21 cellular contexts compared by ENCODE assay signal in the genomic region with DNA sequence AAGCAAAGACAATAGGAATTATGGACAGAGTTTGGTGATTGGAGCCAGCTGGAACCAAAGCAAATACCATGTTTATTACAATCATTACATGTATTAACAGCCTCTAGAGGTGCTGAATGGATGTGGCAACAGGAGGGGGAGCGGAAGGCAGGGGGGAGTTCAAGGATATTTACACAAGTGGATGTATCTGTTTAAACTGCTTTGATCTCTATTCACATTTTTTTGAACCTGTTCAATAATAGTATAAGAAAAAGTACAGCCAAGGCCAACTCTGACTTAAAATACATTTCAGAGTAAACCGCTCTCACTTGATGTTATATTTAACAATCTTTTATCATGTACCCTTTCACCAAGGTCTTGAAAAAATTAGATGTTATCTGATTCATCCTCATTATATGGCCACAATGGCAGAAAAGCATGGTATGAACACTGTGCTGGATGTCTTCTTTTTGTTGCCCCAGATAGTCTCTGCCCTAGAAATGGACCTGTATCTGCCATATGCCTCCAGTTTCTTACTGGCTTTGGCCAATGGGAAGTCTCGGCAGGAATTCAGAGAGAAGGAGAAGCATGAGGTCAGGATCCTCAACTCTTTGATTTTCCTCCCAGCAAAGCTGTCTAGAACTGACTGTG.
DNase-seq lines count a peak whose midpoint lies in the region; ATAC-seq, FAIRE-seq and TF ChIP-seq lines count a peak whose summit lies in the region.
"Had no signal": no experiment of that assay in that cellular context is flagged by ENCODE, and none has a peak within 500 bp of the region (broad histone marks: within the 10 kb centered on the region; RNA-seq: fewer than 3 reads in every experiment).

No MANE protein-coding gene starts in this region.

- H3K27me3 Mint-ChIP-seq in activated naive CD4-positive, alpha-beta T cell treated with anti-CD3 and anti-CD28 coated beads, Interleukin-2, amount 10 ng/mL, durations not matched to agents 7 days and 5 days: no peaks in the 10 kb centered on the region
- no peaks in the 10 kb centered on the region for H3K27me3 Mint-ChIP-seq in activated CD4-positive, alpha-beta memory T cell treated with anti-CD3 and anti-CD28 coated beads, Interleukin-2, amount 10 ng/mL, durations not matched to agents 7 days and 5 days
- H3K27me3 Mint-ChIP-seq in CD4-positive, alpha-beta T cell: no peaks in the 10 kb centered on the region
- H3K27me3 Mint-ChIP-seq: CD8-positive, alpha-beta memory T cell; stimulated activated naive B cell treated with anti-CD40 and anti-IgM and Interleukin-4, amounts not matched to agents 10 μg/mL and 1 μg/mL and 100 μg/mL, for 72 hours had no signal

- H3K4me1 Mint-ChIP-seq in activated naive CD4-positive, alpha-beta T cell treated with anti-CD3 and anti-CD28 coated beads, Interleukin-2, amount 10 ng/mL, durations not matched to agents 7 days and 5 days: peaks cover 55% of the 10 kb centered on the region
- H3K4me1 Mint-ChIP-seq in activated CD4-positive, alpha-beta memory T cell treated with anti-CD3 and anti-CD28 coated beads, Interleukin-2, amount 10 ng/mL, durations not matched to agents 7 days and 5 days: peaks cover 53% of the 10 kb centered on the region
- peaks cover 35% of the 10 kb centered on the region for H3K4me1 Mint-ChIP-seq in CD4-positive, alpha-beta T cell (ENCODE audit: low read depth)

- ATAC-seq in pancreas: peak in 3 of 4 donors; percentile 47 to 84 (median 54)
- no peak for ATAC-seq in sciatic nerve
- no peak for ATAC-seq in CD4-positive, alpha-beta T cell (ENCODE audit: poor library complexity)
- ATAC-seq: stimulated activated naive B cell treated with anti-CD40 and anti-IgM and Interleukin-4, amounts not matched to agents 10 μg/mL and 1 μg/mL and 100 μg/mL, for 72 hours had no signal

- intact Hi-C loops in pancreas (cut with DNase I): no loop called here
- intact Hi-C loops in sciatic nerve (cut with DNase I): no loop called here
- intact Hi-C loops in CD4-positive, alpha-beta T cell (cut with DNase I, micrococcal nuclease): no loop called here

- peaks cover 9% of the 10 kb centered on the region for H3K9me3 Mint-ChIP-seq in activated naive CD4-positive, alpha-beta T cell treated with anti-CD3 and anti-CD28 coated beads, Interleukin-2, amount 10 ng/mL, durations not matched to agents 7 days and 5 days
- H3K9me3 Mint-ChIP-seq in activated CD4-positive, alpha-beta memory T cell treated with anti-CD3 and anti-CD28 coated beads, Interleukin-2, amount 10 ng/mL, durations not matched to agents 7 days and 5 days: peaks cover 10% of the 10 kb centered on the region
- H3K9me3 Mint-ChIP-seq in CD4-positive, alpha-beta T cell: no peaks in the 10 kb centered on the region
- H3K9me3 Mint-ChIP-seq: CD8-positive, alpha-beta memory T cell; neural crest cell had no signal

- H3K4me3 Mint-ChIP-seq in activated naive CD4-positive, alpha-beta T cell treated with anti-CD3 and anti-CD28 coated beads, Interleukin-2, amount 10 ng/mL, durations not matched to agents 7 days and 5 days: no peak overlapping the region
- H3K4me3 Mint-ChIP-seq in activated CD4-positive, alpha-beta memory T cell treated with anti-CD3 and anti-CD28 coated beads, Interleukin-2, amount 10 ng/mL, durations not matched to agents 7 days and 5 days: no peak overlapping the region
- H3K4me3 Mint-ChIP-seq in CD4-positive, alpha-beta T cell: no peak overlapping the region
- H3K4me3 Mint-ChIP-seq: neural crest cell; stimulated activated naive B cell treated with anti-CD40 and anti-IgM and Interleukin-4, amounts not matched to agents 10 μg/mL and 1 μg/mL and 100 μg/mL, for 72 hours had no signal

- peaks cover 7 to 25% (median 9%) of the 10 kb centered on the region in 3 donors for H3K4me1 ChIP-seq in pancreas
- H3K4me1 ChIP-seq: breast epithelium, prostate gland had no signal

- POLR2A ChIA-PET in activated CD4-positive, alpha-beta memory T cell treated with anti-CD3 and anti-CD28 coated beads, Interleukin-2, amount 10 ng/mL, durations not matched to agents 7 days and 5 days (lab: Charles Lee): no interaction called here
- POLR2A ChIA-PET in CD4-positive, alpha-beta T cell (lab: Charles Lee): no interaction called here

- H3K36me3 ChIP-seq in pancreas: no peaks in the 10 kb centered on the region
- H3K36me3 ChIP-seq: breast epithelium, prostate gland, tibial artery had no signal

- no peaks in the 10 kb centered on the region for H3K27me3 ChIP-seq in pancreas
- H3K27me3 ChIP-seq in CD4-positive, alpha-beta T cell (ENCODE audit: control insufficient read depth, insufficient read depth, low read length): no peaks in the 10 kb centered on the region
- H3K27me3 ChIP-seq: breast epithelium, tibial artery had no signal

- H3K4me3 ChIP-seq in pancreas: no peak overlapping the region
- H3K4me3 ChIP-seq: breast epithelium, GM23248, PC-9, prostate gland, tibial artery had no signal

- no peak for DNase-seq in activated naive CD4-positive, alpha-beta T cell treated with anti-CD3 and anti-CD28 coated beads, Interleukin-2, amount 10 ng/mL, durations not matched to agents 7 days and 5 days
- no peak for DNase-seq in activated naive CD4-positive, alpha-beta T cell (lab: John Stamatoyannopoulos, UW)
- DNase-seq in NCI-H1105 treated with DMSO at 0.1 percent for 48 hours (lab: John Stamatoyannopoulos, UW) (peak; percentile 14), pancreas (no peak), sciatic nerve (ENCODE audit: low spot score) (no peak)
- no peak for DNase-seq in activated CD4-positive, alpha-beta memory T cell treated with anti-CD3 and anti-CD28 coated beads, Interleukin-2, amount 10 ng/mL, durations not matched to agents 7 days and 5 days
- no peak for DNase-seq in CD4-positive, alpha-beta T cell
- DNase-seq: activated T-cell treated with anti-CD3 and anti-CD28 coated beads for 4 hours; CD8-positive, alpha-beta memory T cell; cortex of kidney; DMS79 treated with DMSO at 0.1 percent for 48 hours; GM23248; NCI-H526 treated with DMSO at 0.1 percent for 48 hours; PC-9; SIG-M5; stimulated activated CD4-positive, alpha-beta T cell treated with anti-CD3 and anti-CD28 coated beads, Interleukin-1b, Interleukin-23, amount 100 ng/mL, for 48 hours; stimulated activated naive B cell treated with anti-CD40 and anti-IgM and Interleukin-4, amounts not matched to agents 10 μg/mL and 1 μg/mL and 100 μg/mL, for 72 hours; tibial artery had no signal

- TF ChIP-seq CTCF in pancreas (IDR thresholded peaks at IDR 0.05): no peak
- TF ChIP-seq CTCF in CD4-positive, alpha-beta T cell (IDR thresholded peaks at IDR 0.05): no peak

- 57 to 84% methylated on average over 3 of the region's 3 CpGs for WGBS in pancreas, 2 donors

- CTCF ChIA-PET in activated naive CD4-positive, alpha-beta T cell treated with anti-CD3 and anti-CD28 coated beads, Interleukin-2, amount 10 ng/mL, durations not matched to agents 7 days and 5 days (lab: Charles Lee): no interaction called here
- CTCF ChIA-PET in activated CD4-positive, alpha-beta memory T cell treated with anti-CD3 and anti-CD28 coated beads, Interleukin-2, amount 10 ng/mL, durations not matched to agents 7 days and 5 days (lab: Charles Lee): no interaction called here
- CTCF ChIA-PET in CD4-positive, alpha-beta T cell (lab: Charles Lee): no interaction called here

- H3K9me3 ChIP-seq in pancreas: no peaks in the 10 kb centered on the region
- H3K9me3 ChIP-seq in CD4-positive, alpha-beta T cell (ENCODE audit: control insufficient read depth, low read length): no peaks in the 10 kb centered on the region
- H3K9me3 ChIP-seq: breast epithelium, prostate gland, tibial artery had no signal

- no peak for FAIRE-seq in pancreas (lab: Jason Lieb, UNC)

- H3K36me3 Mint-ChIP-seq in activated naive CD4-positive, alpha-beta T cell treated with anti-CD3 and anti-CD28 coated beads, Interleukin-2, amount 10 ng/mL, durations not matched to agents 7 days and 5 days: peaks cover 54% of the 10 kb centered on the region
- H3K36me3 Mint-ChIP-seq in activated CD4-positive, alpha-beta memory T cell treated with anti-CD3 and anti-CD28 coated beads, Interleukin-2, amount 10 ng/mL, durations not matched to agents 7 days and 5 days (ENCODE audit: low read depth): peaks cover 64% of the 10 kb centered on the region
- H3K36me3 Mint-ChIP-seq in CD4-positive, alpha-beta T cell (ENCODE audit: low read depth): peaks cover 4% of the 10 kb centered on the region

- H3K27ac Mint-ChIP-seq in activated naive CD4-positive, alpha-beta T cell treated with anti-CD3 and anti-CD28 coated beads, Interleukin-2, amount 10 ng/mL, durations not matched to agents 7 days and 5 days: peak overlapping the region; percentile 51
- H3K27ac Mint-ChIP-seq in activated CD4-positive, alpha-beta memory T cell treated with anti-CD3 and anti-CD28 coated beads, Interleukin-2, amount 10 ng/mL, durations not matched to agents 7 days and 5 days: peak overlapping the region; percentile 28
- H3K27ac Mint-ChIP-seq in CD4-positive, alpha-beta T cell: no peak overlapping the region
- H3K27ac Mint-ChIP-seq: CD8-positive, alpha-beta memory T cell; stimulated activated naive B cell treated with anti-CD40 and anti-IgM and Interleukin-4, amounts not matched to agents 10 μg/mL and 1 μg/mL and 100 μg/mL, for 72 hours had no signal

- no peak overlapping the region for H3K27ac ChIP-seq in pancreas
- no peak overlapping the region for H3K27ac ChIP-seq in CD4-positive, alpha-beta T cell (ENCODE audit: low read depth, low read length)
- H3K27ac ChIP-seq: breast epithelium, GM23248, PC-9, prostate gland, tibial artery had no signal

Comparison
In these comparisons a context has a peak if more than half of its experiments do, and no peak if none do; other contexts are left out.
1. ATAC-seq: peak in pancreas (3 of 4); none in sciatic nerve (single experiment) and CD4-positive, alpha-beta T cell (single experiment).